Comparison of ENCODE assay signal across 6 cellular contexts in the genomic region with DNA sequence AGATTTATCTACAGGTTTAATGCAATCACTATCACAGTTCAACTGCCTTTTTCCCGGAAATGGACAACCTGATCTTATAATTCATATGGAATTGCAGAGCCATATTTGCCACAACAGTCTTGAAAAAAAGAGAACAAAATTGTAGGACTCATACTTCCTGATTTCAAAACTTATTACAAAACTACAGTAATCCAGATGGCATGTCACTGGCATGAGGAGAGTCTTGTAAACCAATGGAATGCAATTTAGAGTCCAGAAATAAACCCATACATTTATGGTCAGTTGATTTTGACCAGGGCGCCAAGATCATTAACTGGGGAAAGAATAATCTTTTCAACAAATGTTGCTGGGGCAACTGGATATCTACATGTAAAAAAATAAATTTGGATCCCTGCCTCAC. TPM values are rescaled to one million over a fixed set of nuclear protein-coding genes. Genes with fewer than 3 reads are reported as not detected.
DNase-seq lines count a peak whose midpoint lies in the region; ATAC-seq, FAIRE-seq and TF ChIP-seq lines count a peak whose summit lies in the region.
"Not testable (repeated sequence)": the region's sequence is repeated elsewhere in the genome, so short reads cannot be mapped to it uniquely, and the experiment has no call there.

No MANE protein-coding gene starts in this region.

- not testable (repeated sequence) for H3K36me3 ChIP-seq in IMR-90 (ENCODE audit: control insufficient read depth, insufficient read depth, low read length); astrocyte (ENCODE audit: insufficient read depth, low read length); H1 (ENCODE audit: control insufficient read depth in 2 of 4, insufficient read depth in 4 of 4, low read length in 3 of 4); keratinocyte (ENCODE audit: control insufficient read depth in 2 of 2, extremely low read depth in 1 of 2, insufficient read depth in 2 of 2, low read length in 2 of 2)

- FAIRE-seq in GM12892 (lab: Jason Lieb, UNC) (peak; percentile 77), astrocyte (lab: Jason Lieb, UNC) (peak; percentile 96), H1 (lab: Jason Lieb, UNC) (peak; percentile 70), keratinocyte (lab: Jason Lieb, UNC) (peak; percentile 91), urothelium cell line (lab: Jason Lieb, UNC) (peak; percentile 93)

- H2AK9ac ChIP-seq in IMR-90 (replicated peaks; ENCODE audit: low read depth, low read length, poor library complexity) = not testable (repeated sequence)

- H3K79me1 ChIP-seq in IMR-90 (ENCODE audit: low read depth in 1 of 2, low read length in 2 of 2); H1 (ENCODE audit: low read depth, low read length): not testable (repeated sequence)

- not testable (repeated sequence) for H3K36me3 Mint-ChIP-seq in astrocyte (ENCODE audit: low read depth, unreplicated experiment)

- CTCF ChIA-PET in IMR-90 (lab: Yijun Ruan, JAX); H1 (lab: Charles Lee; ENCODE audit: partially characterized antibody): not testable (repeated sequence)

- not testable (repeated sequence) for H2AK5ac ChIP-seq in IMR-90 (ENCODE audit: low read depth, low read length); H1 (ENCODE audit: low read depth, low read length)

- not testable (repeated sequence) for H4K91ac ChIP-seq in IMR-90 (ENCODE audit: insufficient read depth, low read depth, low read length); H1 (replicated peaks; ENCODE audit: insufficient read length, low read length)

- not testable (repeated sequence) for H3K9ac ChIP-seq in IMR-90 (ENCODE audit: low read depth, low read length); astrocyte (ENCODE audit: low read length); H1 (replicated peaks in 1 of 4; ENCODE audit: extremely low read depth in 1 of 4, low read depth in 3 of 4, low read length in 3 of 4); keratinocyte (ENCODE audit: control insufficient read depth, extremely low read depth, insufficient read depth, low read length)

- H4K20me1 ChIP-seq in IMR-90 (ENCODE audit: insufficient read depth, low read length); astrocyte (ENCODE audit: insufficient read depth, low read length); H1 (replicated peaks in 1 of 2; ENCODE audit: control insufficient read depth in 1 of 2, insufficient read depth in 2 of 2, low read length in 2 of 2); keratinocyte (ENCODE audit: control insufficient read depth, extremely low read depth, insufficient read depth, low read length): not testable (repeated sequence)

- not testable (repeated sequence) for TF ChIP-seq POLR2A in GM12892 (IDR thresholded peaks at IDR 0.05; ENCODE audit: low read depth, low read length); IMR-90 (IDR thresholded peaks at IDR 0.05; ENCODE audit: low read depth, low read length); H1 (IDR thresholded peaks at IDR 0.05; ENCODE audit: control extremely low read depth in 1 of 2, low read depth in 2 of 2, low read length in 2 of 2)

- TF ChIP-seq RAD21 in IMR-90 (IDR thresholded peaks at IDR 0.05; ENCODE audit: low read length); H1 (IDR thresholded peaks at IDR 0.05 in 1 of 2, conservative IDR thresholded peaks at IDR 0.05 in 1 of 2; ENCODE audit: low read depth in 2 of 2, low read length in 2 of 2): not testable (repeated sequence)

- no CpG with 5 or more reads among the region's 2 CpGs for WGBS in IMR-90 (ENCODE audit: extremely low coverage in 2 of 2, insufficient read length in 1 of 2), 2 experiments
- WGBS in H1 (ENCODE audit: extremely low coverage in 1 of 2, insufficient coverage in 1 of 2, insufficient read length in 1 of 2, insufficient replicate concordance in 2 of 2, low coverage in 1 of 2, low lambda C conversion rate in 2 of 2, missing lambda C conversion rate in 1 of 2), 2 experiments = no CpG with 5 or more reads among the region's 2 CpGs

- in situ Hi-C loops in IMR-90 (cut with MboI; ENCODE audit: low sequenced_read_pairs) = not testable (repeated sequence)

- not testable (repeated sequence) for H3K4me3 Mint-ChIP-seq in astrocyte (ENCODE audit: unreplicated experiment)

- dilution Hi-C loops in IMR-90 (cut with HindIII; ENCODE audit: low sequenced_read_pairs, unreplicated experiment); keratinocyte (cut with MboI; ENCODE audit: extremely low pct_ligation_motif_present, low sequenced_read_pairs): not testable (repeated sequence)

- POLR2A ChIA-PET in IMR-90 (lab: Charles Lee; ENCODE audit: unreplicated experiment); H1 (lab: Charles Lee; ENCODE audit: partially characterized antibody): not testable (repeated sequence)

- H2BK12ac ChIP-seq in H1 (ENCODE audit: low read depth, low read length) = not testable (repeated sequence)

- TF ChIP-seq EP300 in H1 (IDR thresholded peaks at IDR 0.05; ENCODE audit: borderline replicate concordance in 1 of 2, low read depth in 2 of 2, low read length in 2 of 2) = not testable (repeated sequence)

- not testable (repeated sequence) for H3K14ac ChIP-seq in IMR-90 (replicated peaks; ENCODE audit: low read depth, low read length); H1 (ENCODE audit: insufficient read length)

- not testable (repeated sequence) for H3K27ac Mint-ChIP-seq in astrocyte (ENCODE audit: unreplicated experiment)

- H3K79me2 ChIP-seq in astrocyte (ENCODE audit: insufficient read depth, low read length); H1 (ENCODE audit: control insufficient read depth in 1 of 2, insufficient read depth in 2 of 2, low read length in 2 of 2); keratinocyte (ENCODE audit: control insufficient read depth, insufficient read depth, low read length): not testable (repeated sequence)

- H3K23me2 ChIP-seq in H1 (ENCODE audit: low read depth, low read length) = not testable (repeated sequence)

- intact Hi-C loops in IMR-90 (cut with micrococcal nuclease) = not testable (repeated sequence)

- not testable (repeated sequence) for H2BK120ac ChIP-seq in IMR-90 (ENCODE audit: low read depth, low read length); H1 (replicated peaks; ENCODE audit: low read depth, low read length)

- DNase-seq in GM12892 (ENCODE audit: insufficient read length); IMR-90; astrocyte (ENCODE audit: low read depth); H1 (ENCODE audit: low read depth in 1 of 2, low spot score in 2 of 2); keratinocyte (ENCODE audit: low read depth, low spot score); urothelium cell line (ENCODE audit: low spot score): not testable (repeated sequence)

- H3K27me3 Mint-ChIP-seq in astrocyte (ENCODE audit: low read depth, unreplicated experiment) = not testable (repeated sequence)

- H3K4me1 Mint-ChIP-seq in astrocyte (ENCODE audit: low read depth, unreplicated experiment) = not testable (repeated sequence)

- not testable (repeated sequence) for BruUV-seq in IMR-90 (replicated peaks; lab: Mats Ljungman, UMichigan)

- not testable (repeated sequence) for H3K18ac ChIP-seq in IMR-90 (ENCODE audit: low read depth, low read length); H1 (ENCODE audit: extremely low read depth, low read length)

- not testable (repeated sequence) for H3K4me2 ChIP-seq in IMR-90 (ENCODE audit: low read depth, low read length); astrocyte (ENCODE audit: low read length); H1 (ENCODE audit: insufficient read depth in 1 of 2, low read depth in 2 of 2, low read length in 2 of 2); keratinocyte (ENCODE audit: control insufficient read depth, extremely low read depth, insufficient read depth, low read depth, low read length)

- H2BK5ac ChIP-seq in IMR-90 (ENCODE audit: low read depth, low read length, poor library complexity, severe bottlenecking); H1 (ENCODE audit: low read depth, low read length): not testable (repeated sequence)

- not testable (repeated sequence) for H4K5ac ChIP-seq in IMR-90 (ENCODE audit: low read depth, low read length); H1 (ENCODE audit: insufficient read length, low read depth, low read length)

- H3K4me3 ChIP-seq in IMR-90 (ENCODE audit: insufficient read depth, low read depth, low read length); astrocyte (ENCODE audit: insufficient read depth, low read depth, low read length); H1 (ENCODE audit: extremely low read depth in 1 of 4, insufficient read depth in 2 of 4, low read depth in 3 of 4, low read length in 4 of 4); keratinocyte (ENCODE audit: control insufficient read depth in 2 of 3, extremely low read depth in 1 of 3, insufficient read depth in 2 of 3, low read depth in 1 of 3, low read length in 3 of 3): not testable (repeated sequence)

- H3K9me1 ChIP-seq in IMR-90 (ENCODE audit: insufficient read depth, low read length); keratinocyte (ENCODE audit: control insufficient read depth, extremely low read depth, insufficient read depth, low read length): not testable (repeated sequence)

- not testable (repeated sequence) for H3K27ac ChIP-seq in IMR-90 (ENCODE audit: insufficient read depth, low read length); astrocyte (ENCODE audit: low read depth, low read length); H1 (ENCODE audit: low read depth, low read length); keratinocyte (ENCODE audit: control insufficient read depth, insufficient read depth, low read length)

- not testable (repeated sequence) for H4K8ac ChIP-seq in IMR-90 (ENCODE audit: low read depth in 2 of 2, low read length in 2 of 2); H1 (ENCODE audit: extremely low read depth, insufficient read depth, low read length)

- H3K4me1 ChIP-seq in IMR-90 (ENCODE audit: control insufficient read depth, insufficient read depth, low read length); astrocyte (ENCODE audit: insufficient read depth, low read length); H1 (replicated peaks in 1 of 4; ENCODE audit: control insufficient read depth in 3 of 4, insufficient read depth in 4 of 4, low read length in 3 of 4); keratinocyte (ENCODE audit: control insufficient read depth, extremely low read depth, insufficient read depth, low read length): not testable (repeated sequence)

- not testable (repeated sequence) for H3K9me3 Mint-ChIP-seq in astrocyte (ENCODE audit: unreplicated experiment)

- H2AFZ ChIP-seq in IMR-90 (replicated peaks; ENCODE audit: low read length, poor library complexity); astrocyte (ENCODE audit: low read depth, low read length); H1 (ENCODE audit: low read length); keratinocyte (ENCODE audit: control insufficient read depth, low read length): not testable (repeated sequence)

- not testable (repeated sequence) for TF ChIP-seq CTCF in IMR-90 (conservative IDR thresholded peaks at IDR 0.05; ENCODE audit: low read depth, low read length); astrocyte (IDR thresholded peaks at IDR 0.05; ENCODE audit: insufficient read depth, low read depth, low read length); H1 (IDR thresholded peaks at IDR 0.05; ENCODE audit: control extremely low read depth in 1 of 3, insufficient read depth in 1 of 3, low read depth in 1 of 3, low read length in 3 of 3); keratinocyte (optimal IDR thresholded peaks at IDR 0.05 in 1 of 3, IDR thresholded peaks at IDR 0.05 in 1 of 3, conservative IDR thresholded peaks at IDR 0.05 in 1 of 3; ENCODE audit: extremely low read depth in 1 of 3, insufficient read depth in 2 of 3, low read length in 3 of 3)

- not testable (repeated sequence) for H3K23ac ChIP-seq in IMR-90 (ENCODE audit: low read depth, low read length); H1 (ENCODE audit: insufficient read length)

- peak; percentile 51 for ATAC-seq in IMR-90 (ENCODE audit: low read depth)

- not testable (repeated sequence) for H3K4ac ChIP-seq in IMR-90 (ENCODE audit: low read depth, low read length); H1 (replicated peaks; ENCODE audit: insufficient read length, low read depth, low read length)

- H3K9me3 ChIP-seq in IMR-90 (ENCODE audit: control insufficient read depth, insufficient read depth, low read length); astrocyte (ENCODE audit: insufficient read depth, low read depth, low read length); H1 (ENCODE audit: insufficient read depth in 2 of 2, low read depth in 1 of 2, low read length in 1 of 2); keratinocyte (ENCODE audit: control insufficient read depth, low read depth, low read length): not testable (repeated sequence)

- H3K27me3 ChIP-seq in IMR-90 (ENCODE audit: control insufficient read depth, insufficient read depth, low read length); astrocyte (ENCODE audit: insufficient read depth, low read length); H1 (replicated peaks in 1 of 4; ENCODE audit: control insufficient read depth in 3 of 4, extremely low read depth in 1 of 4, insufficient read depth in 3 of 4, low read length in 3 of 4); keratinocyte (ENCODE audit: control insufficient read depth, extremely low read depth, insufficient read depth, low read length): not testable (repeated sequence)

- H3K56ac ChIP-seq in IMR-90 (ENCODE audit: extremely low read depth, insufficient read depth, low read length); H1 (replicated peaks; ENCODE audit: insufficient read length, low read depth, low read length): not testable (repeated sequence)

- not testable (repeated sequence) for H2BK20ac ChIP-seq in IMR-90 (ENCODE audit: low read depth, low read length); H1 (ENCODE audit: low read length)

- H2BK15ac ChIP-seq in IMR-90 (ENCODE audit: low read depth, low read length); H1 (ENCODE audit: low read length): not testable (repeated sequence)

RNA-seq across cellular contexts. Expression of a gene that starts 20.8 kb away (rescaled TPM):
- 12.1 TPM for polyA plus RNA-seq in GM12892 (2012; ENCODE audit: missing spikeins)
- total RNA-seq in IMR-90 (2012; rRNA removed) (94.7 and 110 TPM in 2 replicates), astrocyte (83.4 and 86.2 TPM in 2 replicates)
- polyA plus RNA-seq in IMR-90 (2012; rRNA removed) (31.3 and 38.9 TPM in 2 replicates), H1 (2011; rRNA removed) (7.8 and 13.0 TPM in 2 replicates), keratinocyte (24.6 to 32.3 TPM (median 29.7 TPM) in 3 replicates)
- 9.0 and 10.5 TPM in 2 replicates for polyA plus RNA-seq in IMR-90 (2012; cell fraction: cytosol; rRNA removed)
- 4.2 and 29.8 TPM in 2 replicates for polyA plus RNA-seq in IMR-90 (2012; cell fraction: nucleus; rRNA removed; ENCODE audit: low replicate concordance)
- total RNA-seq in H1 (2021; fragmentation: NEBNext Ultra II Directional; extraction: Animal tissue kit (Norgen Biotek cat#: 25700)) = 27.7 and 30.4 TPM in 2 replicates
- polyA plus RNA-seq in H1 (2011; cell fraction: cytosol; rRNA removed) = 12.6 TPM
- 7.8 TPM for polyA plus RNA-seq in H1 (2011; cell fraction: nucleus; rRNA removed)
- 16.2 to 29.7 TPM (median 16.9 TPM) in 4 replicates for polyA plus RNA-seq in H1 (2012, experiment 1 of 2)
- 2.0 TPM for polyA plus RNA-seq in H1 (2012, experiment 2 of 2)
- polyA plus RNA-seq in H1 (2013, experiment 1 of 2) = 9.9 TPM
- polyA plus RNA-seq in H1 (2013, experiment 2 of 2) = 10.2 TPM
- polyA minus RNA-seq in H1 (2011; rRNA and poly(A)+ RNA removed) = 27.7 and 31.2 TPM in 2 replicates
- polyA minus RNA-seq in H1 (2011; cell fraction: cytosol; rRNA and poly(A)+ RNA removed) = 10.9 TPM
- 45.6 TPM for polyA minus RNA-seq in H1 (2011; cell fraction: nucleus; rRNA and poly(A)+ RNA removed)
- 17.0 TPM for polyA plus RNA-seq in keratinocyte (2011; ENCODE audit: low read depth)
- polyA plus RNA-seq in keratinocyte (2011; cell fraction: cytosol; rRNA removed) = 18.2 and 32.8 TPM in 2 replicates
- polyA plus RNA-seq in keratinocyte (2011; cell fraction: nucleus; rRNA removed) = 30.0 and 34.6 TPM in 2 replicates
- 20.4 and 20.6 TPM in 2 replicates for polyA plus RNA-seq in keratinocyte (2012; ENCODE audit: low replicate concordance)
- polyA minus RNA-seq in keratinocyte = 21.2 to 49.6 TPM (median 33.9 TPM) in 3 replicates
- polyA minus RNA-seq in keratinocyte (2011; cell fraction: cytosol; rRNA and poly(A)+ RNA removed) = 15.9 TPM
- polyA minus RNA-seq in keratinocyte (2011; cell fraction: nucleus; rRNA and poly(A)+ RNA removed) = 47.7 and 79.3 TPM in 2 replicates

RNA-seq across cellular contexts. Expression of a gene that starts 31.8 kb away (rescaled TPM):
- polyA plus RNA-seq in GM12892 (2012; ENCODE audit: missing spikeins) = 20.9 TPM
- total RNA-seq in IMR-90 (2012; rRNA removed) (1.4 and 2.2 TPM in 2 replicates), astrocyte (11.0 and 11.6 TPM in 2 replicates)
- polyA plus RNA-seq in IMR-90 (2012; rRNA removed) (7.9 and 8.5 TPM in 2 replicates), H1 (2011; rRNA removed) (24.6 and 40.7 TPM in 2 replicates), keratinocyte (4.0 to 9.1 TPM (median 7.0 TPM) in 3 replicates)
- polyA plus RNA-seq in IMR-90 (2012; cell fraction: cytosol; rRNA removed) = 0.60 and 0.75 TPM in 2 replicates
- 5.2 and 18.8 TPM in 2 replicates for polyA plus RNA-seq in IMR-90 (2012; cell fraction: nucleus; rRNA removed; ENCODE audit: low replicate concordance)
- total RNA-seq in H1 (2021; fragmentation: NEBNext Ultra II Directional; extraction: Animal tissue kit (Norgen Biotek cat#: 25700)) = 28.5 and 29.0 TPM in 2 replicates
- 33.2 TPM for polyA plus RNA-seq in H1 (2011; cell fraction: cytosol; rRNA removed)
- 152 TPM for polyA plus RNA-seq in H1 (2011; cell fraction: nucleus; rRNA removed)
- polyA plus RNA-seq in H1 (2012, experiment 1 of 2) = 16.0 to 24.6 TPM (median 20.3 TPM) in 4 replicates
- polyA plus RNA-seq in H1 (2012, experiment 2 of 2) = 4.0 TPM
- 21.6 TPM for polyA plus RNA-seq in H1 (2013, experiment 1 of 2)
- 19.4 TPM for polyA plus RNA-seq in H1 (2013, experiment 2 of 2)
- 65.2 and 71.4 TPM in 2 replicates for polyA minus RNA-seq in H1 (2011; rRNA and poly(A)+ RNA removed)
- polyA minus RNA-seq in H1 (2011; cell fraction: cytosol; rRNA and poly(A)+ RNA removed) = 16.7 TPM
- 61.6 TPM for polyA minus RNA-seq in H1 (2011; cell fraction: nucleus; rRNA and poly(A)+ RNA removed)
- 3.8 TPM for polyA plus RNA-seq in keratinocyte (2011; ENCODE audit: low read depth)
- 4.0 and 8.7 TPM in 2 replicates for polyA plus RNA-seq in keratinocyte (2011; cell fraction: cytosol; rRNA removed)
- polyA plus RNA-seq in keratinocyte (2011; cell fraction: nucleus; rRNA removed) = 22.5 and 47.4 TPM in 2 replicates
- polyA plus RNA-seq in keratinocyte (2012; ENCODE audit: low replicate concordance) = 3.0 and 4.7 TPM in 2 replicates
- polyA minus RNA-seq in keratinocyte = 15.3 to 18.4 TPM (median 18.0 TPM) in 3 replicates
- 2.3 TPM for polyA minus RNA-seq in keratinocyte (2011; cell fraction: cytosol; rRNA and poly(A)+ RNA removed)
- 5.9 and 13.1 TPM in 2 replicates for polyA minus RNA-seq in keratinocyte (2011; cell fraction: nucleus; rRNA and poly(A)+ RNA removed)
